19 cellular contexts compared by ENCODE assay signal in genomic region chr10:109846832-109847231, GRCh38.
"Had no signal": no experiment of that assay in that cellular context is flagged by ENCODE, and none has a peak within 500 bp of the region (broad histone marks: within the 10 kb centered on the region; RNA-seq: fewer than 3 reads in every experiment).

No MANE protein-coding gene starts in this region.

- H3K4me3 Mint-ChIP-seq: natural killer cell; stimulated activated memory B cell treated with anti-CD40 and anti-IgM and Interleukin-4, amounts not matched to agents 10 μg/mL and 1 μg/mL and 100 μg/mL, for 72 hours; stimulated activated naive CD8-positive, alpha-beta T cell treated with anti-CD3 and anti-CD28 coated beads, Interleukin-15, Interleukin-2, amounts not matched to agents 100 ng/mL and 50 ng/mL, for 24 hours had no signal

- H3K4me1 Mint-ChIP-seq: stimulated activated memory B cell treated with anti-CD40 and anti-IgM and Interleukin-4, amounts not matched to agents 10 μg/mL and 1 μg/mL and 100 μg/mL, for 72 hours had no signal

- DNase-seq: dorsolateral prefrontal cortex; effector CD8-positive, alpha-beta T cell; heart left ventricle; hippocampal formation; kidney glomerular epithelial cell; mammary epithelial cell; natural killer cell; psoas muscle; retina; right lobe of liver; stimulated activated CD4-positive, alpha-beta T cell treated with anti-CD3 and anti-CD28 coated beads, Interleukin-15, amount 100 ng/mL, for 24 hours; stimulated activated CD4-positive, alpha-beta T cell treated with anti-CD3 and anti-CD28 coated beads, Interleukin-1b, Interleukin-23, amount 100 ng/mL, for 48 hours; stimulated activated CD4-positive, alpha-beta T cell treated with anti-CD3 and anti-CD28 coated beads, Interleukin-4, amount 100 ng/mL, for 24 hours; tibial artery; upper lobe of left lung had no signal

- H3K27ac Mint-ChIP-seq: natural killer cell; stimulated activated memory B cell treated with anti-CD40 and anti-IgM and Interleukin-4, amounts not matched to agents 10 μg/mL and 1 μg/mL and 100 μg/mL, for 72 hours; stimulated activated naive CD8-positive, alpha-beta T cell treated with anti-CD3 and anti-CD28 coated beads, Interleukin-15, Interleukin-2, amounts not matched to agents 100 ng/mL and 50 ng/mL, for 24 hours had no signal

- H3K36me3 Mint-ChIP-seq: natural killer cell; stimulated activated memory B cell treated with anti-CD40 and anti-IgM and Interleukin-4, amounts not matched to agents 10 μg/mL and 1 μg/mL and 100 μg/mL, for 72 hours had no signal

- H3K9me3 Mint-ChIP-seq: natural killer cell; stimulated activated memory B cell treated with anti-CD40 and anti-IgM and Interleukin-4, amounts not matched to agents 10 μg/mL and 1 μg/mL and 100 μg/mL, for 72 hours; stimulated activated naive CD8-positive, alpha-beta T cell treated with anti-CD3 and anti-CD28 coated beads, Interleukin-15, Interleukin-2, amounts not matched to agents 100 ng/mL and 50 ng/mL, for 24 hours had no signal

- ATAC-seq: esophagus mucosa; heart left ventricle; left lobe of liver; natural killer cell; psoas muscle; right lobe of liver; stimulated activated memory B cell treated with anti-CD40 and anti-IgM and Interleukin-4, amounts not matched to agents 10 μg/mL and 1 μg/mL and 100 μg/mL, for 72 hours had no signal
